ENCODE assay signal across 8 cellular contexts in genomic region chr16:31382485-31383161, GRCh38. TPM values are rescaled to one million over a fixed set of nuclear protein-coding genes. Genes with fewer than 3 reads are reported as not detected.
DNase-seq lines count a peak whose midpoint lies in the region; ATAC-seq, FAIRE-seq and TF ChIP-seq lines count a peak whose summit lies in the region.

No MANE protein-coding gene starts in this region.

- H3K79me2 ChIP-seq in SK-N-SH (ENCODE audit: insufficient read depth) = no peaks in the 10 kb centered on the region

- peaks cover 5% of the 10 kb centered on the region for H3F3A ChIP-seq in SK-N-SH (replicated peaks; ENCODE audit: insufficient read depth)

- no peaks in the 10 kb centered on the region for H3K9me2 ChIP-seq in SK-N-SH

- H3K9me3 ChIP-seq in SK-N-SH = no peaks in the 10 kb centered on the region
- no peaks in the 10 kb centered on the region for H3K9me3 ChIP-seq in small intestine (ENCODE audit: control insufficient read depth, low read depth)

- FAIRE-seq in small intestine (lab: Jason Lieb, UNC) (no peak), RCC 7860 (lab: Jason Lieb, UNC) (no peak)

- DNase-seq in GM04504 (ENCODE audit: low read depth) (peak; percentile 17), SK-N-SH (peak; percentile 71), left cardiac atrium (peak; percentile 64), small intestine (peak; percentile 65), RCC 7860 (ENCODE audit: low spot score) (no peak)
- peak in 1 of 2 donors; percentile 75 for DNase-seq in activated naive CD4-positive, alpha-beta T cell treated with anti-CD3 and anti-CD28 coated beads, Interleukin-2, amount 50 U/mL, for 72 hours (ENCODE audit: low spot score in 2 of 2)

- ATAC-seq in HG03354 (IDR thresholded peaks at IDR 0.05; ENCODE audit: poor library complexity, severe bottlenecking, unreplicated experiment) (peak; percentile 56), left cardiac atrium (peak; percentile 83 to 86), HG02623 (IDR thresholded peaks at IDR 0.05; ENCODE audit: unreplicated experiment) (no peak)
- peak; percentile 42 to 64 for ATAC-seq in activated naive CD4-positive, alpha-beta T cell treated with anti-CD3 and anti-CD28 coated beads, Interleukin-2, amount 50 U/mL, for 72 hours

- TF ChIP-seq RAD21 in SK-N-SH (IDR thresholded peaks at IDR 0.05; ENCODE audit: low read length) = peak; percentile 60

- H3K27ac ChIP-seq in SK-N-SH (ENCODE audit: low read depth in 2 of 2, low read length in 1 of 2) (no peak overlapping the region), small intestine (ENCODE audit: low read depth in 1 of 2, low read length in 1 of 2) (no peak overlapping the region)

- POLR2A ChIA-PET in SK-N-SH (lab: Yijun Ruan, JAX) = no interaction called here

- peak; percentile 70 for TF ChIP-seq CTCF in SK-N-SH (IDR thresholded peaks at IDR 0.05)

- H3K27me3 ChIP-seq in SK-N-SH (ENCODE audit: insufficient read depth) (peaks cover 72% of the 10 kb centered on the region), small intestine (ENCODE audit: control insufficient read depth in 2 of 2, insufficient read depth in 2 of 2, low read length in 2 of 2) (no peaks in the 10 kb centered on the region)

- H3K36me3 ChIP-seq in SK-N-SH (replicated peaks in 1 of 2; ENCODE audit: control insufficient read depth in 1 of 2, insufficient read depth in 2 of 2, low read length in 1 of 2) (no peaks in the 10 kb centered on the region), small intestine (ENCODE audit: control insufficient read depth in 2 of 2, insufficient read depth in 2 of 2, low read length in 2 of 2) (no peaks in the 10 kb centered on the region)

- H3K36me3 Mint-ChIP-seq in activated naive CD4-positive, alpha-beta T cell treated with anti-CD3 and anti-CD28 coated beads, Interleukin-2, amount 50 U/mL, for 72 hours = no peaks in the 10 kb centered on the region

- intact Hi-C loops in left cardiac atrium (cut with DNase I) = no loop called here

- H3K27ac Mint-ChIP-seq in activated naive CD4-positive, alpha-beta T cell treated with anti-CD3 and anti-CD28 coated beads, Interleukin-2, amount 50 U/mL, for 72 hours = no peak overlapping the region

- no peak overlapping the region for H2AFZ ChIP-seq in SK-N-SH (ENCODE audit: low read depth)

- no peak for TF ChIP-seq EP300 in SK-N-SH (IDR thresholded peaks at IDR 0.05; ENCODE audit: borderline replicate concordance in 1 of 2, low read depth in 1 of 2, low read length in 1 of 2)

- H3K4me2 ChIP-seq in SK-N-SH = no peak overlapping the region

- H4K20me1 ChIP-seq in SK-N-SH (ENCODE audit: insufficient read depth) = no peaks in the 10 kb centered on the region

- no peaks in the 10 kb centered on the region for H3K4me1 ChIP-seq in SK-N-SH (ENCODE audit: control insufficient read depth in 1 of 2, insufficient read depth in 2 of 2, low read depth in 1 of 2, low read length in 1 of 2)
- H3K4me1 ChIP-seq in small intestine (ENCODE audit: control insufficient read depth in 2 of 2, insufficient read depth in 1 of 2, low read depth in 1 of 2, low read length in 1 of 2) = peaks cover 0 to under 1% of the 10 kb centered on the region in 2 donors

- H3K9me3 Mint-ChIP-seq in activated naive CD4-positive, alpha-beta T cell treated with anti-CD3 and anti-CD28 coated beads, Interleukin-2, amount 50 U/mL, for 72 hours = no peaks in the 10 kb centered on the region

- CTCF ChIA-PET in SK-N-SH (lab: Yijun Ruan, JAX) = interaction anchor here (0.6 to 1.8 kb wide), 14 partner anchors 9 to 397 kb away, joined by 3 to 9 read pairs (median 3); partner anchors contain the start of genes HSD3B7 and ZNF843

- no peak overlapping the region for H3K9ac ChIP-seq in SK-N-SH

- H3K4me3 ChIP-seq in SK-N-SH (ENCODE audit: low read depth in 2 of 2, low read length in 1 of 2) = peak overlapping the region in 1 of 2 experiments; percentile 26; a peak in 1 of 4 replicates
- no peak overlapping the region for H3K4me3 ChIP-seq in small intestine (ENCODE audit: low read depth in 1 of 2, low read length in 2 of 2)

- 13% methylated on average over 14 of the region's 14 CpGs for WGBS in SK-N-SH (ENCODE audit: low lambda C conversion rate)
- 25 to 32% (median 27%) methylated on average over 14 of the region's 14 CpGs for WGBS in small intestine, 3 donors

TF ChIP-seq in SK-N-SH, 30 proteins besides CTCF, POLR2A, EP300 and RAD21:
- TF ChIP-seq SMC3 (IDR thresholded peaks at IDR 0.05; ENCODE audit: low read depth, low read length) (peak; percentile 40; the same call in 1 of the 2 replicates), USF2 (IDR thresholded peaks at IDR 0.05; ENCODE audit: borderline replicate concordance, low read depth, low read length) (no peak), TAF1 (IDR thresholded peaks at IDR 0.05; ENCODE audit: borderline replicate concordance, low read depth, low read length) (no peak), RFX5 (IDR thresholded peaks at IDR 0.05; ENCODE audit: low read length) (no peak), RCOR1 (IDR thresholded peaks at IDR 0.05; ENCODE audit: low read length) (no peak), PBX3 (IDR thresholded peaks at IDR 0.05) (no peak), MEF2A (IDR thresholded peaks at IDR 0.05; ENCODE audit: borderline replicate concordance, low read depth) (no peak), TEAD4 (IDR thresholded peaks at IDR 0.05; ENCODE audit: borderline replicate concordance, insufficient read depth) (no peak), SIN3A (IDR thresholded peaks at IDR 0.05; ENCODE audit: borderline replicate concordance, low read depth, low read length) (no peak), JUND (IDR thresholded peaks at IDR 0.05) (no peak), POLR2AphosphoS5 (IDR thresholded peaks at IDR 0.05; ENCODE audit: low read depth, low read length) (no peak), MAX (IDR thresholded peaks at IDR 0.05; ENCODE audit: low read depth) (0 out of 2 replicates have a peak, but pooled peaks have one; percentile 16)

RNA-seq across cellular contexts. Expression of gene ITGAD, which starts 10.5 kb away (rescaled TPM):
- polyA plus RNA-seq in SK-N-SH (2012; rRNA removed) (not detected in 2 replicates), small intestine (under 1 TPM in 1 of 3 donors, not detected in 2; 0.06 TPM)
- not detected in 2 replicates for polyA plus RNA-seq in SK-N-SH (2012; cell fraction: cytosol; rRNA removed)
- not detected in 2 replicates for polyA plus RNA-seq in SK-N-SH (2012; cell fraction: nucleus; rRNA removed)
- not detected for total RNA-seq in activated naive CD4-positive, alpha-beta T cell treated with anti-CD3 and anti-CD28 coated beads, Interleukin-2, amount 50 U/mL, for 72 hours
- total RNA-seq in left cardiac atrium = under 1 TPM in 1 of 2 donors, not detected in 1; 0.24 TPM

RNA-seq across cellular contexts. Expression of gene ITGAX, which starts 27.6 kb away (rescaled TPM):
- polyA plus RNA-seq in SK-N-SH (2012; rRNA removed) (0.44 and 0.66 TPM in 2 replicates), small intestine (1 to 10 TPM in 1 of 3 donors, under 1 TPM in 2; 0.22 to 2.0 (median 0.27) TPM)
- polyA plus RNA-seq in SK-N-SH (2012; cell fraction: cytosol; rRNA removed) = 0.30 and 0.38 TPM in 2 replicates
- 0.81 and 1.3 TPM in 2 replicates for polyA plus RNA-seq in SK-N-SH (2012; cell fraction: nucleus; rRNA removed)
- total RNA-seq in activated naive CD4-positive, alpha-beta T cell treated with anti-CD3 and anti-CD28 coated beads, Interleukin-2, amount 50 U/mL, for 72 hours = 10 to 100 TPM in 1 of 2 donors, 1 to 10 TPM in 1; 7.3 to 19.1 TPM
- total RNA-seq in left cardiac atrium = 1 to 10 TPM; 1.7 to 3.5 TPM

RNA-seq across cellular contexts. Expression of gene COX6A2, which starts 45.5 kb away (rescaled TPM):
- polyA plus RNA-seq in SK-N-SH (2012; rRNA removed) (not detected in 2 replicates), small intestine (10 to 100 TPM in 2 of 3 donors, under 1 TPM in 1; 0.60 to 24.3 (median 15.0) TPM)
- not detected in 2 replicates for polyA plus RNA-seq in SK-N-SH (2012; cell fraction: cytosol; rRNA removed)
- polyA plus RNA-seq in SK-N-SH (2012; cell fraction: nucleus; rRNA removed) = not detected in 2 replicates
- not detected for total RNA-seq in activated naive CD4-positive, alpha-beta T cell treated with anti-CD3 and anti-CD28 coated beads, Interleukin-2, amount 50 U/mL, for 72 hours
- 100 to 1,000 TPM; 743 to 769 TPM for total RNA-seq in left cardiac atrium

RNA-seq across cellular contexts. Expression of gene ZNF843, which starts 60.0 kb away (rescaled TPM):
- 0.45 and 0.61 TPM in 2 replicates for polyA plus RNA-seq in SK-N-SH (2012; rRNA removed)
- polyA plus RNA-seq in SK-N-SH (2012; cell fraction: cytosol; rRNA removed) = 0.28 and 0.49 TPM in 2 replicates
- polyA plus RNA-seq in SK-N-SH (2012; cell fraction: nucleus; rRNA removed) = 0.35 and 0.46 TPM in 2 replicates
- under 1 TPM; 0.12 to 0.18 TPM for total RNA-seq in activated naive CD4-positive, alpha-beta T cell treated with anti-CD3 and anti-CD28 coated beads, Interleukin-2, amount 50 U/mL, for 72 hours
- 1 to 10 TPM; 2.3 to 3.0 TPM for total RNA-seq in left cardiac atrium
- under 1 TPM; 0.30 to 0.54 (median 0.45) TPM for polyA plus RNA-seq in small intestine

Comparison
In these comparisons a context has a peak if more than half of its experiments do, and no peak if none do; other contexts are left out.
1. RNA of gene COX6A2, which starts 45.5 kb away (total RNA-seq): 743 to 769 TPM in left cardiac atrium; not detected in activated naive CD4-positive, alpha-beta T cell treated with anti-CD3 and anti-CD28 coated beads, Interleukin-2, amount 50 U/mL, for 72 hours; every median in the first group is over 100 times any median in the second.